ENCODE assay signal across 7 cellular contexts in the genomic region with DNA sequence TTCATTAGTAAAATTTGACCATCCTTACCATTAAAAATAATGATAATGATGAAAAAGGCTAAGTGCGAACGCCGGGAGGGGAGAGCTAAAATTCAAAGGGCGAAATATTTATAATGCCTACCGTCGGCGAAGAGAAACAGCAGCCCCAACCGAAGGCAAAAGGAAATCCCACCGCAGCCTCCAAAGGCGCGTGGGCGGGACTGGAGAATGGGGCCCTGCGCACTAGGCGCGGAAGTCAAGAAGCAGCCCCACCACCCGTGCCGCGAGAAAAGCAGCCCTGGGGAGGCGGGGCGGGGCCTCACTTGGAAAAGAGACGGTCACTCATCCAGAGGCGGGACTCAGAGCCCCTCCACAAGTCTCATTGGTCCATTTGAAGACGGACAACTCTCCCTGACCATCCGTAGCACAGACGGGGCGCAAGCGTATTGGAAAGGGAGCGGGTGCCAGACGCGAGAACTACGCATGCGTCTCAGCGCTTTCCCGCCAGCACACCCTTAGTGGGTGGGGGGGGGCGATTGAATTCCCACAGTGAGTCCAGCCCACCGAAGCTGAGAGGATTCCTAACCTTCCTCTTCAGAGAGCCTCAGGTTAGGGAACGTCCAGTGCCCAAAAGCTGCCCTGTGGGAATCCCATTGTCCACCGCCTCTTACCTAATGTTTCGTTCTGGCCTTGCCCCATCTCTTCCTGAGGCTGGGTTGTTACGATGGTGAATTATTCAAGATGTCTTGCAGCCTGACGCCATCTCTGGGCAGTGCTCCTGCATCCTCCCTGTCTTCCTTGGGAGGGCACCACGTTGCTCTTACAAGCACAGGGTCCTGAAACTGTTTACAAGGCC.
A peak's percentile ranks its signal among the peaks of the same experiment; 100 is the strongest.
DNase-seq lines count a peak whose midpoint lies in the region; ATAC-seq and TF ChIP-seq lines count a peak whose summit lies in the region.

No MANE protein-coding gene starts in this region.

- TF ChIP-seq CTCF in retinal pigment epithelial cell (conservative IDR thresholded peaks at IDR 0.05; ENCODE audit: low read depth, low read length) = no peak

- DNase-seq in NCI-H2029 treated with DMSO at 0.1 percent for 48 hours (lab: John Stamatoyannopoulos, UW) (peak; percentile 94), T1000 (lab: John Stamatoyannopoulos, UW) (peak; percentile 93), astrocyte of the hippocampus (ENCODE audit: low read depth, low spot score) (peak; percentile 99), hippocampal formation (lab: John Stamatoyannopoulos, UW) (peak; percentile 97 to 98), retinal pigment epithelial cell (ENCODE audit: low read depth) (peak; percentile 95)

- ATAC-seq in GM18511 (IDR thresholded peaks at IDR 0.05; ENCODE audit: unreplicated experiment) (peak; percentile 93), HG03025 (IDR thresholded peaks at IDR 0.05; ENCODE audit: low FRiP score, unreplicated experiment) (peak; percentile 76)

- H3K4me3 ChIP-seq in retinal pigment epithelial cell (ENCODE audit: low read length) = peak overlapping the region; percentile 75

Comparison
In these comparisons a context has a peak if more than half of its experiments do, and no peak if none do; other contexts are left out.
1. Peak in every context shown above with its lines: DNase-seq, ATAC-seq and H3K4me3 ChIP-seq.